9 cellular contexts compared by ENCODE assay signal in genomic region chr5:159965031-159965837, GRCh38. TPM values are rescaled to one million over a fixed set of nuclear protein-coding genes. Genes with fewer than 3 reads are reported as not detected.
A peak's percentile ranks its signal among the peaks of the same experiment; 100 is the strongest.
DNase-seq lines count a peak whose midpoint lies in the region; ATAC-seq and TF ChIP-seq lines count a peak whose summit lies in the region.
"Had no signal": no experiment of that assay in that cellular context is flagged by ENCODE, and none has a peak within 500 bp of the region (broad histone marks: within the 10 kb centered on the region; RNA-seq: fewer than 3 reads in every experiment).

No MANE protein-coding gene starts in this region.

- TF ChIP-seq CTCF in heart left ventricle (IDR thresholded peaks at IDR 0.05) (peak; percentile 38 to 79 (median 63)), retinal pigment epithelial cell (conservative IDR thresholded peaks at IDR 0.05; ENCODE audit: low read depth, low read length) (peak; percentile 82)

- no peak overlapping the region for H3K27ac Mint-ChIP-seq in activated naive CD8-positive, alpha-beta T cell treated with anti-CD3 and anti-CD28 coated beads for 36 hours
- H3K27ac Mint-ChIP-seq: CD4-positive, alpha-beta T cell had no signal

- DNase-seq in NCI-H524 (lab: John Stamatoyannopoulos, UW): peak; percentile 20 to 66
- no peak for DNase-seq in NCI-H524 treated with DMSO at 0.1 percent for 48 hours (lab: John Stamatoyannopoulos, UW)
- peak; percentile 59 for DNase-seq in NAMALWA (ENCODE audit: low spot score)
- peak; percentile 19 for DNase-seq in activated naive CD8-positive, alpha-beta T cell treated with anti-CD3 and anti-CD28 coated beads for 36 hours
- DNase-seq in heart left ventricle: peak in 4 of 5 donors; percentile 35 to 65 (median 54)
- DNase-seq in retinal pigment epithelial cell (ENCODE audit: low read depth): peak; percentile 21

- no peaks in the 10 kb centered on the region for H3K4me1 Mint-ChIP-seq in activated naive CD8-positive, alpha-beta T cell treated with anti-CD3 and anti-CD28 coated beads for 36 hours

- peaks cover 0 to 24% (median 2%) of the 10 kb centered on the region in 9 donors for H3K27me3 ChIP-seq in heart left ventricle

- H3K9me3 Mint-ChIP-seq in activated naive CD8-positive, alpha-beta T cell treated with anti-CD3 and anti-CD28 coated beads for 36 hours: no peaks in the 10 kb centered on the region
- H3K9me3 Mint-ChIP-seq: CD4-positive, alpha-beta T cell had no signal

- intact Hi-C loops in heart left ventricle (cut with DNase I): loop anchor here in 8 of 10 donors (1.0 to 10.0 kb wide), 6 partner anchors 45 to 523 kb away; no protein-coding TSS in a partner anchor

- H3K36me3 Mint-ChIP-seq in activated naive CD8-positive, alpha-beta T cell treated with anti-CD3 and anti-CD28 coated beads for 36 hours: no peaks in the 10 kb centered on the region

- peaks cover 0 to 4% (median 0%) of the 10 kb centered on the region in 12 donors for H3K4me1 ChIP-seq in heart left ventricle

- H3K27ac ChIP-seq in heart left ventricle: no peak overlapping the region

- H3K4me3 Mint-ChIP-seq in activated naive CD8-positive, alpha-beta T cell treated with anti-CD3 and anti-CD28 coated beads for 36 hours: no peak overlapping the region
- H3K4me3 Mint-ChIP-seq: CD4-positive, alpha-beta T cell had no signal

- H3K9me3 ChIP-seq in heart left ventricle: no peaks in the 10 kb centered on the region

- H3K27me3 Mint-ChIP-seq in activated naive CD8-positive, alpha-beta T cell treated with anti-CD3 and anti-CD28 coated beads for 36 hours: peaks cover 49% of the 10 kb centered on the region

- 34 to 49% (median 36%) methylated on average over 12 of the region's 12 CpGs for WGBS in heart left ventricle, 4 donors

- no peak for TF ChIP-seq POLR2A in heart left ventricle (IDR thresholded peaks at IDR 0.05)

- ATAC-seq in heart left ventricle (peak; percentile 69 to 85 (median 77)), HG02623 (IDR thresholded peaks at IDR 0.05; ENCODE audit: unreplicated experiment) (no peak), HG02763 (IDR thresholded peaks at IDR 0.05; ENCODE audit: unreplicated experiment) (no peak)

- H3K4me3 ChIP-seq in heart left ventricle (no peak overlapping the region), retinal pigment epithelial cell (ENCODE audit: low read length) (no peak overlapping the region)

- no peaks in the 10 kb centered on the region for H3K36me3 ChIP-seq in heart left ventricle

RNA-seq across cellular contexts. Expression of gene TTC1, which starts 43.7 kb away (rescaled TPM):
- 10 to 100 TPM; 69.7 to 73.9 TPM for total RNA-seq in activated naive CD8-positive, alpha-beta T cell treated with anti-CD3 and anti-CD28 coated beads for 36 hours
- 100 to 1,000 TPM in 1 of 9 donors, 10 to 100 TPM in 8; 58.9 to 115 (median 79.8) TPM for total RNA-seq in heart left ventricle
- 100 to 1,000 TPM in 1 of 2 donors, 10 to 100 TPM in 1; 87.8 to 109 TPM for polyA plus RNA-seq in heart left ventricle

RNA-seq across cellular contexts. Expression of gene ADRA1B, which starts 49.0 kb away (rescaled TPM):
- not detected for total RNA-seq in activated naive CD8-positive, alpha-beta T cell treated with anti-CD3 and anti-CD28 coated beads for 36 hours
- 1 to 10 TPM; 1.1 to 5.4 (median 2.3) TPM for total RNA-seq in heart left ventricle
- 1 to 10 TPM in 1 of 2 donors, under 1 TPM in 1; 0.65 to 3.9 TPM for polyA plus RNA-seq in heart left ventricle
- total RNA-seq: CD4-positive, alpha-beta T cell had no signal

Comparison
In these comparisons a context has a peak if more than half of its experiments do, and no peak if none do; other contexts are left out.
1. ATAC-seq: peak in heart left ventricle (4 of 4); none in HG02623 (single experiment) and HG02763 (single experiment).